ENCODE assay signal across 1 cellular context in the genomic region with DNA sequence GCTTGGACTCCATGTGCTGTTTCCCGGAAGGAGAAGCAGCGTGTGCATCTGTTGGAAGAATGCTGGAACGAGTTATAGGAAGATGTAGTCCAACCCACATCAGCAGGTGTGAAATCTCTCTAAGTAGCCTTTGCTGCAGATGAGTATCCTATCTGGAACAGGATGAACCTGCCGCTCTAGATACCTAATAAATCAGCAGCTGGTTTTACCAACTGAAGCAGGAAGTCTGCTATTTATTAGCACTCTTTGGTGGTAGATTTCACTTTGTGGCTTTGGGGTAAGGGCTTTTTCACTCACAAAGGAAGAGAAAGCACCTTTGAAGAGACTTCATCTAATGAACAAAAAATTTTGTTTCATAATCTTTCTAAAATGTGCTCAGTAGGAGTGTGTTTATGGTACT.
TF ChIP-seq lines count a peak whose summit lies in the region.

No MANE protein-coding gene starts in this region.

TF ChIP-seq in GM23338, 12 proteins besides CTCF, POLR2A, EP300 and RAD21 (continued from another document):
- TF ChIP-seq, protein P1, sequence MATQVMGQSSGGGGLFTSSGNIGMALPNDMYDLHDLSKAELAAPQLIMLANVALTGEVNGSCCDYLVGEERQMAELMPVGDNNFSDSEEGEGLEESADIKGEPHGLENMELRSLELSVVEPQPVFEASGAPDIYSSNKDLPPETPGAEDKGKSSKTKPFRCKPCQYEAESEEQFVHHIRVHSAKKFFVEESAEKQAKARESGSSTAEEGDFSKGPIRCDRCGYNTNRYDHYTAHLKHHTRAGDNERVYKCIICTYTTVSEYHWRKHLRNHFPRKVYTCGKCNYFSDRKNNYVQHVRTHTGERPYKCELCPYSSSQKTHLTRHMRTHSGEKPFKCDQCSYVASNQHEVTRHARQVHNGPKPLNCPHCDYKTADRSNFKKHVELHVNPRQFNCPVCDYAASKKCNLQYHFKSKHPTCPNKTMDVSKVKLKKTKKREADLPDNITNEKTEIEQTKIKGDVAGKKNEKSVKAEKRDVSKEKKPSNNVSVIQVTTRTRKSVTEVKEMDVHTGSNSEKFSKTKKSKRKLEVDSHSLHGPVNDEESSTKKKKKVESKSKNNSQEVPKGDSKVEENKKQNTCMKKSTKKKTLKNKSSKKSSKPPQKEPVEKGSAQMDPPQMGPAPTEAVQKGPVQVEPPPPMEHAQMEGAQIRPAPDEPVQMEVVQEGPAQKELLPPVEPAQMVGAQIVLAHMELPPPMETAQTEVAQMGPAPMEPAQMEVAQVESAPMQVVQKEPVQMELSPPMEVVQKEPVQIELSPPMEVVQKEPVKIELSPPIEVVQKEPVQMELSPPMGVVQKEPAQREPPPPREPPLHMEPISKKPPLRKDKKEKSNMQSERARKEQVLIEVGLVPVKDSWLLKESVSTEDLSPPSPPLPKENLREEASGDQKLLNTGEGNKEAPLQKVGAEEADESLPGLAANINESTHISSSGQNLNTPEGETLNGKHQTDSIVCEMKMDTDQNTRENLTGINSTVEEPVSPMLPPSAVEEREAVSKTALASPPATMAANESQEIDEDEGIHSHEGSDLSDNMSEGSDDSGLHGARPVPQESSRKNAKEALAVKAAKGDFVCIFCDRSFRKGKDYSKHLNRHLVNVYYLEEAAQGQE (IDR thresholded peaks at IDR 0.05; ENCODE audit: unreplicated experiment): no peak
- TF ChIP-seq NANOG (IDR thresholded peaks at IDR 0.05; ENCODE audit: borderline replicate concordance) (no peak), JUNB (IDR thresholded peaks at IDR 0.05; ENCODE audit: unreplicated experiment) (no peak), ZNF114 (CRISPR knock-in tag; IDR thresholded peaks at IDR 0.05) (no peak)
- TF ChIP-seq, protein P2, sequence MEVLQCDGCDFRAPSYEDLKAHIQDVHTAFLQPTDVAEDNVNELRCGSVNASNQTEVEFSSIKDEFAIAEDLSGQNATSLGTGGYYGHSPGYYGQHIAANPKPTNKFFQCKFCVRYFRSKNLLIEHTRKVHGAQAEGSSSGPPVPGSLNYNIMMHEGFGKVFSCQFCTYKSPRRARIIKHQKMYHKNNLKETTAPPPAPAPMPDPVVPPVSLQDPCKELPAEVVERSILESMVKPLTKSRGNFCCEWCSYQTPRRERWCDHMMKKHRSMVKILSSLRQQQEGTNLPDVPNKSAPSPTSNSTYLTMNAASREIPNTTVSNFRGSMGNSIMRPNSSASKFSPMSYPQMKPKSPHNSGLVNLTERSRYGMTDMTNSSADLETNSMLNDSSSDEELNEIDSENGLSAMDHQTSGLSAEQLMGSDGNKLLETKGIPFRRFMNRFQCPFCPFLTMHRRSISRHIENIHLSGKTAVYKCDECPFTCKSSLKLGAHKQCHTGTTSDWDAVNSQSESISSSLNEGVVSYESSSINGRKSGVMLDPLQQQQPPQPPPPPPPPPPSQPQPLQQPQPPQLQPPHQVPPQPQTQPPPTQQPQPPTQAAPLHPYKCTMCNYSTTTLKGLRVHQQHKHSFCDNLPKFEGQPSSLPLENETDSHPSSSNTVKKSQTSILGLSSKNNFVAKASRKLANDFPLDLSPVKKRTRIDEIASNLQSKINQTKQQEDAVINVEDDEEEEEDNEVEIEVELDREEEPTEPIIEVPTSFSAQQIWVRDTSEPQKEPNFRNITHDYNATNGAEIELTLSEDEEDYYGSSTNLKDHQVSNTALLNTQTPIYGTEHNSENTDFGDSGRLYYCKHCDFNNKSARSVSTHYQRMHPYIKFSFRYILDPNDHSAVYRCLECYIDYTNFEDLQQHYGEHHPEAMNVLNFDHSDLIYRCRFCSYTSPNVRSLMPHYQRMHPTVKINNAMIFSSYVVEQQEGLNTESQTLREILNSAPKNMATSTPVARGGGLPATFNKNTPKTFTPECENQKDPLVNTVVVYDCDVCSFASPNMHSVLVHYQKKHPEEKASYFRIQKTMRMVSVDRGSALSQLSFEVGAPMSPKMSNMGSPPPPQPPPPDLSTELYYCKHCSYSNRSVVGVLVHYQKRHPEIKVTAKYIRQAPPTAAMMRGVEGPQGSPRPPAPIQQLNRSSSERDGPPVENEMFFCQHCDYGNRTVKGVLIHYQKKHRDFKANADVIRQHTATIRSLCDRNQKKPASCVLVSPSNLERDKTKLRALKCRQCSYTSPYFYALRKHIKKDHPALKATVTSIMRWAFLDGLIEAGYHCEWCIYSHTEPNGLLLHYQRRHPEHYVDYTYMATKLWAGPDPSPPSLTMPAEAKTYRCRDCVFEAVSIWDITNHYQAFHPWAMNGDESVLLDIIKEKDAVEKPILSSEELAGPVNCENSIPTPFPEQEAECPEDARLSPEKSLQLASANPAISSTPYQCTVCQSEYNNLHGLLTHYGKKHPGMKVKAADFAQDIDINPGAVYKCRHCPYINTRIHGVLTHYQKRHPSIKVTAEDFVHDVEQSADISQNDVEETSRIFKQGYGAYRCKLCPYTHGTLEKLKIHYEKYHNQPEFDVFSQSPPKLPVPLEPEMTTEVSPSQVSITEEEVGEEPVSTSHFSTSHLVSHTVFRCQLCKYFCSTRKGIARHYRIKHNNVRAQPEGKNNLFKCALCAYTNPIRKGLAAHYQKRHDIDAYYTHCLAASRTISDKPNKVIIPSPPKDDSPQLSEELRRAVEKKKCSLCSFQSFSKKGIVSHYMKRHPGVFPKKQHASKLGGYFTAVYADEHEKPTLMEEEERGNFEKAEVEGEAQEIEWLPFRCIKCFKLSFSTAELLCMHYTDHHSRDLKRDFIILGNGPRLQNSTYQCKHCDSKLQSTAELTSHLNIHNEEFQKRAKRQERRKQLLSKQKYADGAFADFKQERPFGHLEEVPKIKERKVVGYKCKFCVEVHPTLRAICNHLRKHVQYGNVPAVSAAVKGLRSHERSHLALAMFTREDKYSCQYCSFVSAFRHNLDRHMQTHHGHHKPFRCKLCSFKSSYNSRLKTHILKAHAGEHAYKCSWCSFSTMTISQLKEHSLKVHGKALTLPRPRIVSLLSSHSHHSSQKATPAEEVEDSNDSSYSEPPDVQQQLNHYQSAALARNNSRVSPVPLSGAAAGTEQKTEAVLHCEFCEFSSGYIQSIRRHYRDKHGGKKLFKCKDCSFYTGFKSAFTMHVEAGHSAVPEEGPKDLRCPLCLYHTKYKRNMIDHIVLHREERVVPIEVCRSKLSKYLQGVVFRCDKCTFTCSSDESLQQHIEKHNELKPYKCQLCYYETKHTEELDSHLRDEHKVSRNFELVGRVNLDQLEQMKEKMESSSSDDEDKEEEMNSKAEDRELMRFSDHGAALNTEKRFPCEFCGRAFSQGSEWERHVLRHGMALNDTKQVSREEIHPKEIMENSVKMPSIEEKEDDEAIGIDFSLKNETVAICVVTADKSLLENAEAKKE (CRISPR knock-in tag; IDR thresholded peaks at IDR 0.05): no peak
- TF ChIP-seq, protein P3, sequence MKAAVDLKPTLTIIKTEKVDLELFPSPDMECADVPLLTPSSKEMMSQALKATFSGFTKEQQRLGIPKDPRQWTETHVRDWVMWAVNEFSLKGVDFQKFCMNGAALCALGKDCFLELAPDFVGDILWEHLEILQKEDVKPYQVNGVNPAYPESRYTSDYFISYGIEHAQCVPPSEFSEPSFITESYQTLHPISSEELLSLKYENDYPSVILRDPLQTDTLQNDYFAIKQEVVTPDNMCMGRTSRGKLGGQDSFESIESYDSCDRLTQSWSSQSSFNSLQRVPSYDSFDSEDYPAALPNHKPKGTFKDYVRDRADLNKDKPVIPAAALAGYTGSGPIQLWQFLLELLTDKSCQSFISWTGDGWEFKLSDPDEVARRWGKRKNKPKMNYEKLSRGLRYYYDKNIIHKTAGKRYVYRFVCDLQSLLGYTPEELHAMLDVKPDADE (IDR thresholded peaks at IDR 0.05): no peak
